ENCODE assay signal across 10 cellular contexts in the genomic region with DNA sequence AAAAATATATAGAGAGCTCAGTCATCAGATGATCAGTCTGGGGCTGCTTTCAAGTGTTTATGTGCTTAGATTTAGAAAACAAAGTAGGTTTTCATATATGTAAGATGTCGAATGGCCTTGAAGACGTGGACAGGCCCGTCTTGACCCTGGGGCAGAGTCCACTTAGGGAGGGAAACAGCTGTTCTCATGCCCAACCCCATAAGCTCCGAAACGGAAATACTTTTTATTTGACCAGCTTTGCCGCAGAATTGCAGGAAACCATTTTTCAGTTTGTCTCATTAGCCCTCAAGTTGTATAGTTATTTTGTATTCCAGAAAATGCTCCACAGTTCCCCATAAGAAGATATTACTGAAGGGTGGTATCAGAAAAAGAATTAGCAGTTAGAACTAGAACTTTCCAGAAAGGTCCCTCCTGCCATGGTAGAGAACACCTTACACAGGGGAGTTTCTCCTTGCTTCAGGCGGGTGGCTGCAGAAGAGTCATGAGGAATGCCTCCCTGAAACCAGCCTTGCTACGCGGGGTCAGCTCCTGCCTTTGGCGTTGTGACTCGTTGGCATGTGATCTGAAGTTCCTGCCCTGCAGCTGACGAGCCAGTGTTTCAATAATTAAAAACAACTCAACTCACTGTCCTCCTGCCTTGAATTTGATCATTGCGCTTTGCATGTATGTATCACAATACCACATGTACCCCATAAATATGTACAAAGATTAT.
A peak's percentile ranks its signal among the peaks of the same experiment; 100 is the strongest.
DNase-seq lines count a peak whose midpoint lies in the region; ATAC-seq and TF ChIP-seq lines count a peak whose summit lies in the region.
"Had no signal": no experiment of that assay in that cellular context is flagged by ENCODE, and none has a peak within 500 bp of the region (broad histone marks: within the 10 kb centered on the region; RNA-seq: fewer than 3 reads in every experiment).

No MANE protein-coding gene starts in this region.

- DNase-seq in GM12865 (ENCODE audit: low read depth) (peak; percentile 59), dermis blood vessel endothelial cell (peak; percentile 92), stomach (no peak), UCSD-AML1 (lab: John Stamatoyannopoulos, UW; ENCODE audit: unreplicated experiment) (no peak), NCI-H345 (lab: John Stamatoyannopoulos, UW) (no peak)
- no peak for DNase-seq in natural killer cell treated with Interleukin-12 subunit alpha and Interleukin-12 subunit beta and Interleukin-15 and Interleukin-18, amount 100 ng/mL, for 72 hours (ENCODE audit: low spot score)
- DNase-seq: DMS79, NCI-H524 treated with DMSO at 0.1 percent for 48 hours had no signal

- H3K36me3 ChIP-seq in stomach: peaks cover 0 to 7% (median 0%) of the 10 kb centered on the region in 4 donors

- no peak for TF ChIP-seq POLR2A in stomach (IDR thresholded peaks at IDR 0.05)

- TF ChIP-seq CTCF in GM12865 (IDR thresholded peaks at IDR 0.05; ENCODE audit: insufficient read depth, low read depth, low read length, missing control alignments): no peak
- TF ChIP-seq CTCF in stomach (IDR thresholded peaks at IDR 0.05): no peak

- no peaks in the 10 kb centered on the region for H3K9me3 Mint-ChIP-seq in natural killer cell treated with Interleukin-12 subunit alpha and Interleukin-12 subunit beta and Interleukin-15 and Interleukin-18, amount 100 ng/mL, for 72 hours

- peak overlapping the region in 1 of 5 donors; percentile 5 for H3K27ac ChIP-seq in stomach

- no peaks in the 10 kb centered on the region for H3K27me3 Mint-ChIP-seq in natural killer cell treated with Interleukin-12 subunit alpha and Interleukin-12 subunit beta and Interleukin-15 and Interleukin-18, amount 100 ng/mL, for 72 hours

- H3K4me3 Mint-ChIP-seq in natural killer cell treated with Interleukin-12 subunit alpha and Interleukin-12 subunit beta and Interleukin-15 and Interleukin-18, amount 100 ng/mL, for 72 hours: peak overlapping the region; percentile 94

- peaks cover 46% of the 10 kb centered on the region for H3K36me3 Mint-ChIP-seq in natural killer cell treated with Interleukin-12 subunit alpha and Interleukin-12 subunit beta and Interleukin-15 and Interleukin-18, amount 100 ng/mL, for 72 hours

- intact Hi-C loops in stomach (cut with DNase I; ENCODE audit: low total_unique reads): no loop called here

- H3K4me3 ChIP-seq in GM12865 (ENCODE audit: low read depth, low read length): peak overlapping the region; percentile 27
- no peak overlapping the region for H3K4me3 ChIP-seq in stomach

- TF ChIP-seq EP300 in stomach (IDR thresholded peaks at IDR 0.05): no peak

- peaks cover 0 to 71% (median 7%) of the 10 kb centered on the region in 4 donors for H3K4me1 ChIP-seq in stomach

- no peak overlapping the region for H3K27ac Mint-ChIP-seq in natural killer cell treated with Interleukin-12 subunit alpha and Interleukin-12 subunit beta and Interleukin-15 and Interleukin-18, amount 100 ng/mL, for 72 hours

- H3K27me3 ChIP-seq in stomach: no peaks in the 10 kb centered on the region

- H3K9me3 ChIP-seq in stomach: no peaks in the 10 kb centered on the region

- H3K4me1 Mint-ChIP-seq in natural killer cell treated with Interleukin-12 subunit alpha and Interleukin-12 subunit beta and Interleukin-15 and Interleukin-18, amount 100 ng/mL, for 72 hours (ENCODE audit: low read depth in 2 of 2): peaks cover 90 to 97% of the 10 kb centered on the region in 2 donors

- WGBS in stomach, 5 donors: 60 to 81% (median 69%) methylated on average over 13 of the region's 13 CpGs

- ATAC-seq in HG03159 (IDR thresholded peaks at IDR 0.05; ENCODE audit: unreplicated experiment) (peak; percentile 6), GM21515 (IDR thresholded peaks at IDR 0.05; ENCODE audit: unreplicated experiment) (no peak)
- no peak for ATAC-seq in natural killer cell treated with Interleukin-12 subunit alpha and Interleukin-12 subunit beta and Interleukin-15 and Interleukin-18, amount 100 ng/mL, for 72 hours

Comparison
In these comparisons a context has a peak if more than half of its experiments do, and no peak if none do; other contexts are left out.
1. DNase-seq: peak in GM12865 (single experiment) and dermis blood vessel endothelial cell (single experiment); none in natural killer cell treated with Interleukin-12 subunit alpha and Interleukin-12 subunit beta and Interleukin-15 and Interleukin-18, amount 100 ng/mL, for 72 hours (single experiment), stomach (single experiment), UCSD-AML1 (single experiment) and NCI-H345 (single experiment).